In genomic region chr7:73352784-73353183, GRCh38 we compare ENCODE assay signal across 33 cellular contexts. TPM values are rescaled to one million over a fixed set of nuclear protein-coding genes. Genes with fewer than 3 reads are reported as not detected.
"Had no signal": no experiment of that assay in that cellular context is flagged by ENCODE, and none has a peak within 500 bp of the region (broad histone marks: within the 10 kb centered on the region; RNA-seq: fewer than 3 reads in every experiment).

No MANE protein-coding gene starts in this region.

- H3K4me3 ChIP-seq: left lung, lower lobe of right lung, ovary, right atrium auricular region, right lobe of liver, smooth muscle cell, stomach, testis, thyroid gland, transverse colon, upper lobe of left lung, vagina had no signal

- DNase-seq: hippocampal formation; kidney glomerular epithelial cell; left cardiac atrium; left lung; mammary epithelial cell; naive B cell; natural killer cell; nephron progenitor cell; ovary; right lobe of liver; stimulated activated CD4-positive, alpha-beta T cell treated with anti-CD3 and anti-CD28 coated beads, Interleukin-1b, Interleukin-23, amount 100 ng/mL, for 48 hours; stimulated activated CD4-positive, alpha-beta T cell treated with anti-CD3 and anti-CD28 coated beads, Interleukin-2, amount 100 ng/mL, for 48 hours; stimulated activated CD4-positive, alpha-beta T cell treated with anti-CD3 and anti-CD28 coated beads, Interleukin-4, amount 100 ng/mL, for 4 hours; stimulated activated CD8-positive, alpha-beta memory T cell treated with anti-CD3 and anti-CD28 coated beads, Interleukin-4, amount 100 ng/mL, for 48 hours; stimulated activated naive B cell treated with anti-CD40 and anti-IgM and Interleukin-4, amounts not matched to agents 10 μg/mL and 1 μg/mL and 100 μg/mL, for 72 hours; stimulated activated naive CD8-positive, alpha-beta T cell treated with anti-CD3 and anti-CD28 coated beads, Interleukin-15, Interleukin-2, amounts not matched to agents 100 U/mL and 50 U/mL, for 24 hours; stomach; testis; thyroid gland; transverse colon; upper lobe of left lung had no signal

- ATAC-seq: left cardiac atrium; left lung; lower lobe of right lung; right lobe of liver; stimulated activated naive B cell treated with anti-CD40 and anti-IgM and Interleukin-4, amounts not matched to agents 10 μg/mL and 1 μg/mL and 100 μg/mL, for 72 hours; stimulated activated naive CD8-positive, alpha-beta T cell treated with anti-CD3 and anti-CD28 coated beads, Interleukin-15, Interleukin-2, amounts not matched to agents 100 U/mL and 50 U/mL, for 24 hours had no signal

- H3K4me2 ChIP-seq: smooth muscle cell had no signal

- H3K4me1 ChIP-seq: left lung, right lobe of liver had no signal

- H3K36me3 ChIP-seq: left lung, lower lobe of right lung, ovary, right atrium auricular region, right lobe of liver, stomach, thyroid gland, transverse colon, upper lobe of left lung, vagina had no signal

- H3K27ac Mint-ChIP-seq: natural killer cell; progenitor cell of endocrine pancreas; stimulated activated naive B cell treated with anti-CD40 and anti-IgM and Interleukin-4, amounts not matched to agents 10 μg/mL and 1 μg/mL and 100 μg/mL, for 72 hours had no signal

- H3K36me3 Mint-ChIP-seq: natural killer cell had no signal

- H3K27ac ChIP-seq: left lung, lower lobe of right lung, ovary, right atrium auricular region, right lobe of liver, stomach, testis, thyroid gland, transverse colon, upper lobe of left lung, vagina had no signal

- H3K9me3 ChIP-seq: left lung, lower lobe of right lung, ovary, right lobe of liver, testis, thyroid gland, transverse colon, upper lobe of left lung, vagina had no signal

- H3K27me3 ChIP-seq: left lung, ovary, right atrium auricular region, right lobe of liver, stomach, testis, thyroid gland, upper lobe of left lung, vagina had no signal

- H3K27me3 Mint-ChIP-seq: progenitor cell of endocrine pancreas had no signal

- H3K4me3 Mint-ChIP-seq: natural killer cell; nephron progenitor cell; stimulated activated naive B cell treated with anti-CD40 and anti-IgM and Interleukin-4, amounts not matched to agents 10 μg/mL and 1 μg/mL and 100 μg/mL, for 72 hours had no signal

RNA-seq across cellular contexts. Expression of gene FKBP6, which starts 24.8 kb away (rescaled TPM):
- total RNA-seq: left cardiac atrium, liver, mammary epithelial cell, mucosa of gallbladder, natural killer cell, omental fat pad, progenitor cell of endocrine pancreas, pulmonary artery endothelial cell, renal cortical epithelial cell, right atrium auricular region, right lobe of liver, smooth muscle cell, stomach, transverse colon, urinary bladder, vagina had no signal
- polyA plus RNA-seq: keratinocyte, liver, smooth muscle cell, urinary bladder had no signal

RNA-seq across cellular contexts. Expression of gene TRIM50, which starts 24.9 kb away (rescaled TPM):
- total RNA-seq: lower lobe of right lung, natural killer cell, pulmonary artery endothelial cell, right atrium auricular region, smooth muscle cell, transverse colon, vagina had no signal
- polyA plus RNA-seq: keratinocyte, mammary epithelial cell, smooth muscle cell had no signal
